13 cellular contexts compared by ENCODE assay signal in genomic region chr22:46766611-46767010, GRCh38. TPM values are rescaled to one million over a fixed set of nuclear protein-coding genes. Genes with fewer than 3 reads are reported as not detected.
DNase-seq lines count a peak whose midpoint lies in the region; ATAC-seq and TF ChIP-seq lines count a peak whose summit lies in the region.
"Had no signal": no experiment of that assay in that cellular context is flagged by ENCODE, and none has a peak within 500 bp of the region (broad histone marks: within the 10 kb centered on the region; RNA-seq: fewer than 3 reads in every experiment).

No MANE protein-coding gene starts in this region.

- no peak for DNase-seq in CD4-positive, CD25-positive, alpha-beta regulatory T cell
- no peak for DNase-seq in T-helper 17 cell
- no peak for DNase-seq in memory B cell (ENCODE audit: low spot score in 2 of 2)
- no peak for DNase-seq in OCI-M1 (lab: John Stamatoyannopoulos, UW)
- DNase-seq in osteocyte (ENCODE audit: extremely low spot score, unreplicated experiment), result no peak
- DNase-seq: activated naive CD4-positive, alpha-beta T cell treated with Interleukin-2 at 50 U/mL for 16 hours; NCI-H1105 treated with DMSO at 0.1 percent for 48 hours; NCI-H748 treated with DMSO at 0.1 percent for 48 hours; SK-N-SH; thyroid gland had no signal

- no peak for TF ChIP-seq CTCF in osteocyte (IDR thresholded peaks at IDR 0.05)

- H3K4me3 ChIP-seq in BLaER1, result no peak overlapping the region
- no peak overlapping the region for H3K4me3 ChIP-seq in CD4-positive, CD25-positive, alpha-beta regulatory T cell (ENCODE audit: low read depth, low read length)
- H3K4me3 ChIP-seq: smooth muscle cell, thyroid gland had no signal

- ATAC-seq in CD4-positive, CD25-positive, alpha-beta regulatory T cell (ENCODE audit: low read depth in 2 of 2), result no peak
- no peak for ATAC-seq in T-helper 17 cell
- no peak for ATAC-seq in memory B cell (ENCODE audit: low read depth)
- no peak for ATAC-seq in GM19395 (IDR thresholded peaks at IDR 0.05; ENCODE audit: unreplicated experiment)

- H3K9ac ChIP-seq in BLaER1, result no peak overlapping the region
- H3K9ac ChIP-seq: SK-N-SH had no signal

- H3K27me3 ChIP-seq in BLaER1, result no peaks in the 10 kb centered on the region
- H3K27me3 ChIP-seq in CD4-positive, CD25-positive, alpha-beta regulatory T cell (ENCODE audit: control insufficient read depth, insufficient read depth, low read length), result no peaks in the 10 kb centered on the region
- H3K27me3 ChIP-seq: thyroid gland had no signal

- H3K4me2 ChIP-seq in BLaER1, result peak overlapping the region; percentile 78; the same call in 1 of the 2 replicates
- H3K4me2 ChIP-seq: SK-N-SH, smooth muscle cell had no signal

- peaks cover 4% of the 10 kb centered on the region for H3K27me3 Mint-ChIP-seq in CD4-positive, CD25-positive, alpha-beta regulatory T cell
- H3K27me3 Mint-ChIP-seq in T-helper 17 cell, result no peaks in the 10 kb centered on the region
- no peaks in the 10 kb centered on the region for H3K27me3 Mint-ChIP-seq in memory B cell
- H3K27me3 Mint-ChIP-seq in osteocyte (ENCODE audit: unreplicated experiment), result no peaks in the 10 kb centered on the region

- H3K4me3 Mint-ChIP-seq in CD4-positive, CD25-positive, alpha-beta regulatory T cell, result peak overlapping the region in 2 of 4 donors; percentile 48 to 74
- no peak overlapping the region for H3K4me3 Mint-ChIP-seq in T-helper 17 cell
- peak overlapping the region; percentile 82 for H3K4me3 Mint-ChIP-seq in memory B cell
- no peak overlapping the region for H3K4me3 Mint-ChIP-seq in osteocyte (ENCODE audit: unreplicated experiment)

- peak overlapping the region; percentile 7 to 86 (median 76) for H3K27ac Mint-ChIP-seq in CD4-positive, CD25-positive, alpha-beta regulatory T cell
- H3K27ac Mint-ChIP-seq in T-helper 17 cell (peak overlapping the region; percentile 92), memory B cell (peak overlapping the region; percentile 98), osteocyte (ENCODE audit: unreplicated experiment) (no peak overlapping the region)

- peaks cover 84% of the 10 kb centered on the region for H4K20me1 ChIP-seq in BLaER1

- peaks cover 10% of the 10 kb centered on the region; the same call in 1 of the 2 replicates for H3K36me3 ChIP-seq in BLaER1
- H3K36me3 ChIP-seq in CD4-positive, CD25-positive, alpha-beta regulatory T cell (ENCODE audit: control insufficient read depth, insufficient read depth, low read length), result peaks cover 6% of the 10 kb centered on the region
- H3K36me3 ChIP-seq: thyroid gland had no signal

- H3K4me1 ChIP-seq in BLaER1, result peaks cover 81% of the 10 kb centered on the region
- H3K4me1 ChIP-seq in CD4-positive, CD25-positive, alpha-beta regulatory T cell (ENCODE audit: control insufficient read depth, insufficient read depth, low read length, poor library complexity, severe bottlenecking), result peaks cover 49% of the 10 kb centered on the region

- H3K36me3 Mint-ChIP-seq in CD4-positive, CD25-positive, alpha-beta regulatory T cell, result peaks cover 14% of the 10 kb centered on the region
- H3K36me3 Mint-ChIP-seq in T-helper 17 cell (ENCODE audit: low read depth) (peaks cover 9% of the 10 kb centered on the region), memory B cell (peaks cover 25% of the 10 kb centered on the region), osteocyte (ENCODE audit: unreplicated experiment) (no peaks in the 10 kb centered on the region)

- peaks cover 0 to 1% (median 0%) of the 10 kb centered on the region in 7 donors for H3K9me3 Mint-ChIP-seq in CD4-positive, CD25-positive, alpha-beta regulatory T cell
- H3K9me3 Mint-ChIP-seq in memory B cell (no peaks in the 10 kb centered on the region), osteocyte (ENCODE audit: unreplicated experiment) (no peaks in the 10 kb centered on the region)

- peaks cover 14 to 92% (median 56%) of the 10 kb centered on the region in 4 donors for H3K4me1 Mint-ChIP-seq in CD4-positive, CD25-positive, alpha-beta regulatory T cell
- H3K4me1 Mint-ChIP-seq in T-helper 17 cell (peaks cover 73% of the 10 kb centered on the region), memory B cell (peaks cover 68% of the 10 kb centered on the region), osteocyte (ENCODE audit: unreplicated experiment) (peaks cover 40% of the 10 kb centered on the region)

- no peak overlapping the region for H3K27ac ChIP-seq in BLaER1
- H3K27ac ChIP-seq in CD4-positive, CD25-positive, alpha-beta regulatory T cell (ENCODE audit: insufficient read depth, low read length, poor library complexity, severe bottlenecking), result no peak overlapping the region

- no peaks in the 10 kb centered on the region for H3K9me3 ChIP-seq in BLaER1
- H3K9me3 ChIP-seq in CD4-positive, CD25-positive, alpha-beta regulatory T cell (ENCODE audit: control insufficient read depth in 2 of 2, low read length in 2 of 2), result no peaks in the 10 kb centered on the region
- no peaks in the 10 kb centered on the region for H3K9me3 ChIP-seq in T-helper 17 cell (ENCODE audit: control insufficient read depth, low read length, poor library complexity, severe bottlenecking)
- H3K9me3 ChIP-seq: SK-N-SH, thyroid gland had no signal

RNA-seq across cellular contexts. Expression of gene TBC1D22A, which starts 4.2 kb away (rescaled TPM):
- 42.5 TPM for total RNA-seq in CD4-positive, CD25-positive, alpha-beta regulatory T cell
- polyA plus RNA-seq in CD4-positive, CD25-positive, alpha-beta regulatory T cell, result 10 to 100 TPM; 19.8 to 34.0 (median 23.0) TPM
- total RNA-seq in T-helper 17 cell (10 to 100 TPM; 42.1 to 43.8 TPM), osteocyte (28.9 and 29.1 TPM in 2 replicates)

RNA-seq across cellular contexts. Expression of gene CERK, which starts 28.6 kb away (rescaled TPM):
- total RNA-seq in CD4-positive, CD25-positive, alpha-beta regulatory T cell, result 105 TPM
- polyA plus RNA-seq in CD4-positive, CD25-positive, alpha-beta regulatory T cell, result 10 to 100 TPM; 75.5 to 94.3 (median 81.5) TPM
- total RNA-seq in T-helper 17 cell, result 100 to 1,000 TPM; 164 to 174 TPM
- 38.4 and 41.6 TPM in 2 replicates for total RNA-seq in osteocyte
